8 cellular contexts compared by ENCODE assay signal in the genomic region with DNA sequence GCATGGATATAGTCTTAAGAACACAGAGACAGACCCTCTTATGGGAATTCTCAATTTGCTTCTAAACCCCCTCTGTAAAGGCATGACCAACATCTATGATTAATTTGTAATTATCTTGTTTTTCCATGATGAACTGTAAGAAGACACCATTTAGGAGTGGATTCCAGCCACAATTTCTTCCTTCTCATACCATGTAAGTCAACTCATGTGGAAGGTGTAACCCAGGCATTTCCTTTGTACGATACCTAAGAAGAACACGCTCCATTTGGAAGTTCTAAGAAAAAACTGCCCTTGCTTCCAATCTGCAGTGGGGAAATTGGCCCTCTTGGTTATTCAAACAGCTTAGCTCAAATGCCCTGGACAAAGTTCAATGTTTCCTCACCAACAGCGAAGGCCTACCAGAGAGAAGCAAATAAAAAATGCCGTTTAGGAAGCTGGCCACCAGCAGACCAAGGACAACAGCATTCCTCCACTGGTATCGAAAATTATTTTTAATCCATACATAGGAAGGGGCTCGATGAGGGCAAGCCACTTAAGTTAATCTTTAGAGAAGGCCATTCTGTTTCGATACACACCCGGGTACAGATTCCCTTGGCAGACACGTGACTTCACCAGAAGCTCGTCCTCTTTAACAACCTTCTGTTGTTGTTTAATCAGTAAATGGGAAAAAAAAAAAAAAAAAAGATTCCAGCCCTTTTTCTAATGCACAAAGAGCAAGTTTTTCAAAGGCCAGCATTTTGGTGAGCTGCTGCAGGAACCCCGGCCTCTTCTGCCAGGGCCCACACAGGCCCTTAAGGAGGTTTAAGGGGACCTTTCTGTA. TPM values are rescaled to one million over a fixed set of nuclear protein-coding genes. Genes with fewer than 3 reads are reported as not detected.
DNase-seq lines count a peak whose midpoint lies in the region; ATAC-seq and TF ChIP-seq lines count a peak whose summit lies in the region.

No MANE protein-coding gene starts in this region.

- DNase-seq in activated CD4-positive, alpha-beta T cell treated with anti-CD3 and anti-CD28 coated beads, Interleukin-2, amount 10 ng/mL, durations not matched to agents 24 days and 14 days: no peak
- no peak for DNase-seq in activated CD4-positive, alpha-beta T cell treated with anti-CD3 and anti-CD28 coated beads for 1 hour
- DNase-seq in cerebellar cortex (ENCODE audit: low spot score): peak; percentile 71
- peak in 2 of 3 donors; percentile 54 to 82 for DNase-seq in right lobe of liver
- DNase-seq in transverse colon: peak; percentile 27
- no peak for DNase-seq in posterior vena cava (ENCODE audit: low spot score)
- no peak for DNase-seq in NCI-H524 (lab: John Stamatoyannopoulos, UW)

- peaks cover 18% of the 10 kb centered on the region for H3K36me3 Mint-ChIP-seq in activated CD4-positive, alpha-beta T cell treated with anti-CD3 and anti-CD28 coated beads, Interleukin-2, amount 10 ng/mL, durations not matched to agents 24 days and 14 days (ENCODE audit: low read depth)

- no peak for TF ChIP-seq EP300 in transverse colon (IDR thresholded peaks at IDR 0.05; ENCODE audit: low read depth)

- peak overlapping the region; percentile 14 to 84 (median 76) for H3K4me3 ChIP-seq in right lobe of liver
- H3K4me3 ChIP-seq in transverse colon: peak overlapping the region in 3 of 4 donors; percentile 70 to 94 (median 92)

- H3K27me3 ChIP-seq in right lobe of liver: no peaks in the 10 kb centered on the region
- H3K27me3 ChIP-seq in transverse colon: no peaks in the 10 kb centered on the region

- peaks cover 0 to 34% (median 2%) of the 10 kb centered on the region in 4 donors for H3K4me1 ChIP-seq in right lobe of liver
- H3K4me1 ChIP-seq in transverse colon: peaks cover 8 to 54% (median 35%) of the 10 kb centered on the region in 4 donors

- WGBS in right lobe of liver (ENCODE audit: insufficient coverage, low coverage, low lambda C conversion rate, missing lambda C conversion rate): 22% methylated on average over 11 of the region's 11 CpGs
- whole genome bisulfite sequencing in transverse colon (ENCODE audit: low coverage in 1 of 2), 2 donors: 13 to 26% methylated on average over 9 to 11 of the region's 11 CpGs

- H3K27ac ChIP-seq in right lobe of liver: peak overlapping the region; percentile 95 to 97 (median 96)
- H3K27ac ChIP-seq in transverse colon: peak overlapping the region; percentile 91 to 97 (median 96)

- H3K27me3 Mint-ChIP-seq in activated CD4-positive, alpha-beta T cell treated with anti-CD3 and anti-CD28 coated beads, Interleukin-2, amount 10 ng/mL, durations not matched to agents 24 days and 14 days: no peaks in the 10 kb centered on the region

- no peak overlapping the region for H3K27ac Mint-ChIP-seq in activated CD4-positive, alpha-beta T cell treated with anti-CD3 and anti-CD28 coated beads, Interleukin-2, amount 10 ng/mL, durations not matched to agents 24 days and 14 days

- intact Hi-C loops in activated CD4-positive, alpha-beta T cell treated with anti-CD3 and anti-CD28 coated beads, Interleukin-2, amount 10 ng/mL, durations not matched to agents 24 days and 14 days (cut with micrococcal nuclease): no loop called here
- intact Hi-C loops in right lobe of liver (cut with DNase I) (no loop called here), transverse colon (cut with DNase I; ENCODE audit: low total_unique reads) (no loop called here), posterior vena cava (cut with DNase I) (loop anchor here in 1 of 2 donors (5.0 kb wide), 1 partner anchor 906 kb away; a partner anchor contains a TSS)

- H3K9me3 Mint-ChIP-seq in activated CD4-positive, alpha-beta T cell treated with anti-CD3 and anti-CD28 coated beads, Interleukin-2, amount 10 ng/mL, durations not matched to agents 24 days and 14 days: no peaks in the 10 kb centered on the region

- H3K4me3 Mint-ChIP-seq in activated CD4-positive, alpha-beta T cell treated with anti-CD3 and anti-CD28 coated beads, Interleukin-2, amount 10 ng/mL, durations not matched to agents 24 days and 14 days: peak overlapping the region; percentile 82

- H3K36me3 ChIP-seq in right lobe of liver: peaks cover 0 to 2% (median 0%) of the 10 kb centered on the region in 4 donors
- H3K36me3 ChIP-seq in transverse colon: no peaks in the 10 kb centered on the region

- ATAC-seq in right lobe of liver (peak; percentile 70 to 84 (median 77)), HG03432 (IDR thresholded peaks at IDR 0.05; ENCODE audit: unreplicated experiment) (no peak)

- in situ Hi-C loops in transverse colon (cut with MboI; ENCODE audit: low pct_ligation_motif_present in 1 of 4, low pct_unique_long_range_greater_than_20kb in 1 of 4, low sequenced_read_pairs in 3 of 4): no loop called here

- H3K9me3 ChIP-seq in right lobe of liver (no peaks in the 10 kb centered on the region), transverse colon (no peaks in the 10 kb centered on the region)

- no peak for TF ChIP-seq CTCF in right lobe of liver (IDR thresholded peaks at IDR 0.05)
- no peak for TF ChIP-seq CTCF in transverse colon (IDR thresholded peaks at IDR 0.05)

- peak; percentile 34 for TF ChIP-seq POLR2A in right lobe of liver (IDR thresholded peaks at IDR 0.05)
- no peak for TF ChIP-seq POLR2A in transverse colon (IDR thresholded peaks at IDR 0.05)

- peaks cover 27% of the 10 kb centered on the region for H3K4me1 Mint-ChIP-seq in activated CD4-positive, alpha-beta T cell treated with anti-CD3 and anti-CD28 coated beads, Interleukin-2, amount 10 ng/mL, durations not matched to agents 24 days and 14 days

RNA-seq across cellular contexts. Expression of a gene that starts 2.6 kb away (rescaled TPM):
- total RNA-seq in activated CD4-positive, alpha-beta T cell treated with anti-CD3 and anti-CD28 coated beads, Interleukin-2, amount 10 ng/mL, durations not matched to agents 24 days and 14 days: 25.7 and 26.6 TPM in 2 replicates
- total RNA-seq in right lobe of liver (10 to 100 TPM; 15.6 to 34.5 (median 29.0) TPM), transverse colon (10 to 100 TPM; 27.9 to 39.9 (median 33.9) TPM), posterior vena cava (10 to 100 TPM; 16.0 to 18.9 TPM)

RNA-seq across cellular contexts. Expression of a gene that starts 2.6 kb away (rescaled TPM):
- total RNA-seq in activated CD4-positive, alpha-beta T cell treated with anti-CD3 and anti-CD28 coated beads, Interleukin-2, amount 10 ng/mL, durations not matched to agents 24 days and 14 days: 40.1 and 46.2 TPM in 2 replicates
- 10 to 100 TPM; 21.7 to 44.6 (median 36.9) TPM for total RNA-seq in right lobe of liver
- 10 to 100 TPM; 44.0 to 94.3 (median 67.1) TPM for total RNA-seq in transverse colon
- 10 to 100 TPM; 33.4 to 34.1 TPM for total RNA-seq in posterior vena cava

Comparison
In these comparisons a context has a peak if more than half of its experiments do, and no peak if none do; other contexts are left out.
1. DNase-seq: peak in cerebellar cortex (single experiment), right lobe of liver (2 of 3) and transverse colon (single experiment); none in activated CD4-positive, alpha-beta T cell treated with anti-CD3 and anti-CD28 coated beads, Interleukin-2, amount 10 ng/mL, durations not matched to agents 24 days and 14 days (single experiment), activated CD4-positive, alpha-beta T cell treated with anti-CD3 and anti-CD28 coated beads for 1 hour (single experiment), posterior vena cava (single experiment) and NCI-H524 (0 of 2).